In genomic region chr9:18427691-18428090, GRCh38 we compare ENCODE assay signal across 22 cellular contexts. TPM values are rescaled to one million over a fixed set of nuclear protein-coding genes. Genes with fewer than 3 reads are reported as not detected.
DNase-seq lines count a peak whose midpoint lies in the region; ATAC-seq and TF ChIP-seq lines count a peak whose summit lies in the region.
"Had no signal": no experiment of that assay in that cellular context is flagged by ENCODE, and none has a peak within 500 bp of the region (broad histone marks: within the 10 kb centered on the region; RNA-seq: fewer than 3 reads in every experiment).

No MANE protein-coding gene starts in this region.

- H3K36me3 ChIP-seq in GM23338 (ENCODE audit: insufficient read depth) = no peaks in the 10 kb centered on the region
- no peaks in the 10 kb centered on the region for H3K36me3 ChIP-seq in ascending aorta
- H3K36me3 ChIP-seq in neural progenitor cell = no peaks in the 10 kb centered on the region
- H3K36me3 ChIP-seq: BLaER1 had no signal

- no peaks in the 10 kb centered on the region for H3K4me1 ChIP-seq in GM23338 (ENCODE audit: insufficient read depth)
- peaks cover 0 to 8% of the 10 kb centered on the region in 2 donors for H3K4me1 ChIP-seq in ascending aorta
- no peaks in the 10 kb centered on the region for H3K4me1 ChIP-seq in neural progenitor cell
- H3K4me1 ChIP-seq: A549, BLaER1 had no signal

- no peaks in the 10 kb centered on the region for H3K79me2 ChIP-seq in GM23338 (replicated peaks; ENCODE audit: insufficient read depth)
- H3K79me2 ChIP-seq in neural progenitor cell (ENCODE audit: low read depth) = no peaks in the 10 kb centered on the region

- H3K27me3 Mint-ChIP-seq in GM23338 (ENCODE audit: insufficient read depth, low read depth, poor library complexity) (no peaks in the 10 kb centered on the region), neural progenitor cell (ENCODE audit: insufficient read depth, low read depth) (no peaks in the 10 kb centered on the region), CD14-positive monocyte (ENCODE audit: low read depth in 3 of 3) (peaks cover 0 to 6% (median 1%) of the 10 kb centered on the region in 3 donors)

- H4K20me1 ChIP-seq in GM23338 (replicated peaks; ENCODE audit: insufficient read depth) = no peaks in the 10 kb centered on the region
- no peaks in the 10 kb centered on the region for H4K20me1 ChIP-seq in neural progenitor cell (ENCODE audit: low read depth)
- H4K20me1 ChIP-seq: BLaER1 had no signal

- H3K9me2 ChIP-seq in GM23338 (ENCODE audit: insufficient read depth) = no peaks in the 10 kb centered on the region

- H3K4me1 Mint-ChIP-seq in GM23338 (no peaks in the 10 kb centered on the region; the same call in 2 of the 3 replicates), neural progenitor cell (peaks cover 3% of the 10 kb centered on the region), CD14-positive monocyte (no peaks in the 10 kb centered on the region)

- no peaks in the 10 kb centered on the region for H3K36me3 Mint-ChIP-seq in GM23338 (ENCODE audit: low read depth)
- no peaks in the 10 kb centered on the region for H3K36me3 Mint-ChIP-seq in neural progenitor cell
- H3K36me3 Mint-ChIP-seq in CD14-positive monocyte = no peaks in the 10 kb centered on the region
- H3K36me3 Mint-ChIP-seq: CD8-positive, alpha-beta T cell had no signal

- H3K27me3 ChIP-seq in GM23338 (ENCODE audit: insufficient read depth) (no peaks in the 10 kb centered on the region), ascending aorta (no peaks in the 10 kb centered on the region), neural progenitor cell (no peaks in the 10 kb centered on the region)
- H3K27me3 ChIP-seq: BLaER1 had no signal

- H3K4me3 ChIP-seq in GM23338 (no peak overlapping the region), ascending aorta (no peak overlapping the region), fibroblast of mammary gland (ENCODE audit: control insufficient read depth, low read depth, low read length) (no peak overlapping the region), neural progenitor cell (no peak overlapping the region)
- H3K4me3 ChIP-seq: A549, BLaER1, K562, SK-N-MC had no signal

- ATAC-seq in GM23338 (no peak), GM19395 (IDR thresholded peaks at IDR 0.05; ENCODE audit: unreplicated experiment) (no peak)
- ATAC-seq in activated CD4-positive, CD25-positive, alpha-beta regulatory T cell treated with anti-CD3 and anti-CD28 coated beads, Interleukin-2, amount 50 U/mL, for 24 hours = no peak
- ATAC-seq: A549; CD8-positive, alpha-beta T cell; HCT116; K562 had no signal

- H3K4me3 Mint-ChIP-seq in GM23338 (no peak overlapping the region), neural progenitor cell (no peak overlapping the region), CD14-positive monocyte (no peak overlapping the region)
- H3K4me3 Mint-ChIP-seq: CD8-positive, alpha-beta T cell had no signal

- H3K27ac Mint-ChIP-seq in GM23338 (no peak overlapping the region), neural progenitor cell (no peak overlapping the region), CD14-positive monocyte (peak overlapping the region in 1 of 7 donors; percentile 61)
- H3K27ac Mint-ChIP-seq: CD8-positive, alpha-beta T cell had no signal

- TF ChIP-seq CTCF in GM23338 (conservative IDR thresholded peaks at IDR 0.05; ENCODE audit: low read depth in 2 of 2) = no peak
- TF ChIP-seq CTCF in ascending aorta (IDR thresholded peaks at IDR 0.05) = no peak
- TF ChIP-seq CTCF in fibroblast of mammary gland (conservative IDR thresholded peaks at IDR 0.05; ENCODE audit: control insufficient read depth, insufficient read depth, low read depth, low read length) = no peak
- TF ChIP-seq CTCF in neural progenitor cell (IDR thresholded peaks at IDR 0.05) = no peak
- TF ChIP-seq CTCF in CD14-positive monocyte (IDR thresholded peaks at IDR 0.05) = no peak
- TF ChIP-seq CTCF in GM13977 (IDR thresholded peaks at IDR 0.05; ENCODE audit: extremely low read depth, insufficient read depth, missing control alignments) = no peak

- no peak overlapping the region for H3K4me2 ChIP-seq in GM23338
- no peak overlapping the region for H3K4me2 ChIP-seq in neural progenitor cell
- H3K4me2 ChIP-seq: A549, BLaER1 had no signal

- H3K9me3 Mint-ChIP-seq in GM23338 (no peaks in the 10 kb centered on the region; the same call in 2 of the 3 replicates), neural progenitor cell (no peaks in the 10 kb centered on the region), CD14-positive monocyte (no peaks in the 10 kb centered on the region)
- H3K9me3 Mint-ChIP-seq: CD8-positive, alpha-beta T cell had no signal

- no peaks in the 10 kb centered on the region for H3K9me3 ChIP-seq in ascending aorta
- no peaks in the 10 kb centered on the region for H3K9me3 ChIP-seq in neural progenitor cell (ENCODE audit: low read depth)
- H3K9me3 ChIP-seq: A549, BLaER1 had no signal

- H2AFZ ChIP-seq in GM23338 = peak overlapping the region; percentile 90; the same call in 1 of the 2 replicates
- H2AFZ ChIP-seq in neural progenitor cell (replicated peaks) = peak overlapping the region; percentile 23

- H3K9ac ChIP-seq in neural progenitor cell = no peak overlapping the region
- H3K9ac ChIP-seq: BLaER1 had no signal

- intact Hi-C loops in ascending aorta (cut with DNase I) (no loop called here), CD14-positive monocyte (cut with micrococcal nuclease) (no loop called here)

- DNase-seq in GM23338 (ENCODE audit: low spot score) = no peak
- no peak for DNase-seq in ascending aorta (ENCODE audit: low spot score in 2 of 2)
- peak; percentile 34 for DNase-seq in fibroblast of mammary gland (ENCODE audit: low read depth)
- DNase-seq in neural progenitor cell (ENCODE audit: low spot score) = no peak
- DNase-seq in CD14-positive monocyte (ENCODE audit: low spot score) = no peak
- DNase-seq in GM13977 (ENCODE audit: low spot score) = no peak
- DNase-seq: CD8-positive, alpha-beta T cell; DMS79; NCI-H1417; NCI-H187; NCI-H226; NCI-H524; NCI-H82; OCI-M1; SHP77 had no signal

- no peak overlapping the region for H3K27ac ChIP-seq in GM23338 (ENCODE audit: low read depth)
- peak overlapping the region; percentile 41 to 62 for H3K27ac ChIP-seq in ascending aorta
- H3K27ac ChIP-seq in neural progenitor cell = no peak overlapping the region
- H3K27ac ChIP-seq: A549, BLaER1, SK-N-MC had no signal

- H3F3A ChIP-seq in GM23338 (replicated peaks; ENCODE audit: low read depth) = no peaks in the 10 kb centered on the region
- no peaks in the 10 kb centered on the region for H3F3A ChIP-seq in neural progenitor cell (ENCODE audit: low read depth)

- in situ Hi-C loops in GM13977 (cut with MboI; ENCODE audit: low pct_unique_long_range_greater_than_20kb, low sequenced_read_pairs, unreplicated experiment) = loop anchor here (25.0 kb wide), 1 partner anchor 165 kb away; no protein-coding TSS in a partner anchor

TF ChIP-seq in GM23338, 12 proteins besides CTCF, POLR2A, EP300 and RAD21:
- TF ChIP-seq ETS1 (IDR thresholded peaks at IDR 0.05) (no peak), EZH2phosphoT487 (IDR thresholded peaks at IDR 0.05; ENCODE audit: unreplicated experiment) (no peak), STAT1 (IDR thresholded peaks at IDR 0.05; ENCODE audit: unreplicated experiment) (no peak)

RNA-seq across cellular contexts. Expression of gene ADAMTSL1, which starts 46.3 kb away (rescaled TPM):
- total RNA-seq in GM23338 (2014; rRNA removed; shearing (Covaris generic)) = 2.0 and 5.0 TPM in 2 replicates
- polyA plus RNA-seq in GM23338 (2016; fragmentation: Nextera tagmentation; extraction: Ambion mirVana) = 2.0 and 2.3 TPM in 2 replicates
- total RNA-seq in ascending aorta = 12.3 TPM
- total RNA-seq in neural progenitor cell (ENCODE audit: low replicate concordance) = 0.73 and 2.7 TPM in 2 replicates
- polyA plus RNA-seq in CD14-positive monocyte = not detected
- total RNA-seq: CD8-positive, alpha-beta T cell; K562 had no signal

Comparison
In these comparisons a context has a peak if more than half of its experiments do, and no peak if none do; other contexts are left out.
1. H3K27ac ChIP-seq: peak in ascending aorta (2 of 2); none in GM23338 (single experiment) and neural progenitor cell (single experiment).